In genomic region chr5:34544403-34544802, GRCh38 we compare ENCODE assay signal across 10 cellular contexts.
"Had no signal": no experiment of that assay in that cellular context is flagged by ENCODE, and none has a peak within 500 bp of the region (broad histone marks: within the 10 kb centered on the region; RNA-seq: fewer than 3 reads in every experiment).

No MANE protein-coding gene starts in this region.

- H3K4me3 Mint-ChIP-seq: GM23338, HFFc6 had no signal

- H3K4me2 ChIP-seq: GM23338, KMS-11 had no signal

- H3K27ac ChIP-seq: HL-60, KMS-11 had no signal

- H3K4me1 ChIP-seq: HAP-1 had no signal

- ATAC-seq: GM23338, HCT116 had no signal

- H2AFZ ChIP-seq: GM23338 had no signal

- H3K9ac ChIP-seq: KMS-11 had no signal

- DNase-seq: H7, HFFc6, IMR-90, Karpas-422, KBM-7 had no signal

- H3K36me3 ChIP-seq: HAP-1 had no signal

- H3K4me3 ChIP-seq: GM23338, HAP-1 had no signal

- H3K27ac Mint-ChIP-seq: GM23338, HFFc6 had no signal
